In genomic region chr5:5421961-5422818, GRCh38 we compare ENCODE assay signal across 8 cellular contexts. TPM values are rescaled to one million over a fixed set of nuclear protein-coding genes. Genes with fewer than 3 reads are reported as not detected.
DNase-seq lines count a peak whose midpoint lies in the region; ATAC-seq and TF ChIP-seq lines count a peak whose summit lies in the region.

TSS of gene ICE1 (plus strand) at chr5:5422677. CDS start at chr5:5422916, 239 bp downstream.

- peaks cover 5% of the 10 kb centered on the region; the same call in 1 of the 2 replicates for H3F3A ChIP-seq in SU-DHL-6 (ENCODE audit: insufficient read depth)

- peaks cover 19% of the 10 kb centered on the region for H3K4me1 Mint-ChIP-seq in activated naive CD8-positive, alpha-beta T cell treated with anti-CD3 and anti-CD28 coated beads, Interleukin-2, amount 10 ng/mL, durations not matched to agents 7 days and 5 days

- ATAC-seq in HG02678 (IDR thresholded peaks at IDR 0.05; ENCODE audit: unreplicated experiment): peak; percentile 78
- ATAC-seq in activated naive CD8-positive, alpha-beta T cell treated with anti-CD3 and anti-CD28 coated beads, Interleukin-2, amount 10 ng/mL, durations not matched to agents 7 days and 5 days (ENCODE audit: low read depth): peak; percentile 93

- H3K4me1 ChIP-seq in ovary (ENCODE audit: insufficient read depth): peaks cover 17% of the 10 kb centered on the region
- peaks cover 24 to 28% of the 10 kb centered on the region in 2 donors for H3K4me1 ChIP-seq in thyroid gland

- peak within 1 kb of the TSS; percentile 96 for H3K4me3 Mint-ChIP-seq in activated naive CD8-positive, alpha-beta T cell treated with anti-CD3 and anti-CD28 coated beads, Interleukin-2, amount 10 ng/mL, durations not matched to agents 7 days and 5 days

- H3K27me3 ChIP-seq in SU-DHL-6 (ENCODE audit: low read length) (no peaks in the 10 kb centered on the region), ovary (no peaks in the 10 kb centered on the region), thyroid gland (no peaks in the 10 kb centered on the region)

- DNase-seq in NCI-H128 (lab: John Stamatoyannopoulos, UW; ENCODE audit: unreplicated experiment): peak; percentile 98
- DNase-seq in activated naive CD8-positive, alpha-beta T cell treated with anti-CD3 and anti-CD28 coated beads, Interleukin-2, amount 10 ng/mL, durations not matched to agents 7 days and 5 days: peak; percentile 92
- DNase-seq in head of caudate nucleus: peak; percentile 95 to 99 (median 98)
- DNase-seq in ovary: peak; percentile 97 to 98 (median 97)
- peak; percentile 98 for DNase-seq in thyroid gland

- no peaks in the 10 kb centered on the region for H3K9me3 Mint-ChIP-seq in activated naive CD8-positive, alpha-beta T cell treated with anti-CD3 and anti-CD28 coated beads, Interleukin-2, amount 10 ng/mL, durations not matched to agents 7 days and 5 days

- WGBS in ovary, 3 donors: 0 to 1% (median 0%) methylated on average over 56 to 71 of the region's 71 CpGs
- 0 to 1% methylated on average over 27 to 44 of the region's 71 CpGs for WGBS in thyroid gland, 2 donors

- H3K27ac ChIP-seq in SU-DHL-6 (ENCODE audit: low read depth, low read length): peak within 1 kb of the TSS; percentile 80
- H3K27ac ChIP-seq in ovary: peak within 1 kb of the TSS; percentile 99 to 100
- peak within 1 kb of the TSS; percentile 95 to 99 (median 97) for H3K27ac ChIP-seq in thyroid gland

- H3K36me3 Mint-ChIP-seq in activated naive CD8-positive, alpha-beta T cell treated with anti-CD3 and anti-CD28 coated beads, Interleukin-2, amount 10 ng/mL, durations not matched to agents 7 days and 5 days: peaks cover 7% of the 10 kb centered on the region

- POLR2A ChIA-PET in activated naive CD8-positive, alpha-beta T cell treated with anti-CD3 and anti-CD28 coated beads, Interleukin-2, amount 10 ng/mL, durations not matched to agents 7 days and 5 days (lab: Charles Lee): interaction anchor here (0.6 to 1.8 kb wide), 10 partner anchors 9 to 1291 kb away, joined by 3 to 9 read pairs (median 4); partner anchors contain the start of genes MED10, NSUN2, SRD5A1 and TENT4A

- H3K9me2 ChIP-seq in SU-DHL-6 (replicated peaks; ENCODE audit: insufficient read depth, low read length): no peaks in the 10 kb centered on the region

- H3K36me3 ChIP-seq in SU-DHL-6 (ENCODE audit: low read length) (no peaks in the 10 kb centered on the region), ovary (no peaks in the 10 kb centered on the region), thyroid gland (no peaks in the 10 kb centered on the region)

- H3K4me2 ChIP-seq in SU-DHL-6 (ENCODE audit: low read depth, low read length, poor library complexity, severe bottlenecking): peak within 1 kb of the TSS; percentile 75

- H4K20me1 ChIP-seq in SU-DHL-6 (ENCODE audit: low read depth, low read length): peaks cover 5% of the 10 kb centered on the region; the same call in 1 of the 2 replicates

- intact Hi-C loops in head of caudate nucleus (cut with DNase I): loop anchor here (5.0 kb wide), 1 partner anchor 545 kb away; no protein-coding TSS in a partner anchor
- intact Hi-C loops in ovary (cut with DNase I): loop anchor here in 1 of 4 donors (5.0 kb wide), 1 partner anchor 540 kb away; no protein-coding TSS in a partner anchor
- intact Hi-C loops in thyroid gland (cut with DNase I): no loop called here

- H3K4me3 ChIP-seq in SU-DHL-6 (ENCODE audit: insufficient read depth, low read length, poor library complexity, severe bottlenecking): peak within 1 kb of the TSS; percentile 66
- peak within 1 kb of the TSS; percentile 75 for H3K4me3 ChIP-seq in ovary
- peak within 1 kb of the TSS; percentile 82 to 98 (median 94) for H3K4me3 ChIP-seq in thyroid gland (replicated peaks in 1 of 3)

- peak within 1 kb of the TSS; percentile 96 for H3K27ac Mint-ChIP-seq in activated naive CD8-positive, alpha-beta T cell treated with anti-CD3 and anti-CD28 coated beads, Interleukin-2, amount 10 ng/mL, durations not matched to agents 7 days and 5 days

- no peaks in the 10 kb centered on the region for H3K9me3 ChIP-seq in SU-DHL-6 (ENCODE audit: insufficient read depth, low read length)
- no peaks in the 10 kb centered on the region for H3K9me3 ChIP-seq in ovary
- H3K9me3 ChIP-seq in thyroid gland: no peaks in the 10 kb centered on the region

- peak within 1 kb of the TSS; percentile 58 for H2AFZ ChIP-seq in SU-DHL-6 (ENCODE audit: low read depth, low read length, severe bottlenecking)

- TF ChIP-seq POLR2A in GM10847 (IDR thresholded peaks at IDR 0.05; ENCODE audit: extremely low read depth, insufficient read length): peak; percentile 82
- TF ChIP-seq POLR2A in ovary (IDR thresholded peaks at IDR 0.05): peak; percentile 76
- peak in 1 of 2 donors; percentile 82 for TF ChIP-seq POLR2A in thyroid gland (IDR thresholded peaks at IDR 0.05)

- peaks cover 44% of the 10 kb centered on the region for H3K79me2 ChIP-seq in SU-DHL-6 (ENCODE audit: insufficient read depth, low read length)

- TF ChIP-seq EP300 in ovary (IDR thresholded peaks at IDR 0.05): peak; percentile 31

- no peak for TF ChIP-seq CTCF in SU-DHL-6 (IDR thresholded peaks at IDR 0.05; ENCODE audit: insufficient read depth, low read length, poor library complexity, severe bottlenecking)
- peak in 1 of 3 donors; percentile 4 for TF ChIP-seq CTCF in ovary (IDR thresholded peaks at IDR 0.05)
- peak in 1 of 6 experiments; percentile 15 for TF ChIP-seq CTCF in thyroid gland (IDR thresholded peaks at IDR 0.05)

- H3K9ac ChIP-seq in SU-DHL-6 (ENCODE audit: low read length): peak within 1 kb of the TSS; percentile 84

- H3K27me3 Mint-ChIP-seq in activated naive CD8-positive, alpha-beta T cell treated with anti-CD3 and anti-CD28 coated beads, Interleukin-2, amount 10 ng/mL, durations not matched to agents 7 days and 5 days: no peaks in the 10 kb centered on the region

RNA-seq across cellular contexts. Expression of gene ICE1, which starts in this region (rescaled TPM):
- 10 to 100 TPM; 33.0 to 34.5 TPM for total RNA-seq in activated naive CD8-positive, alpha-beta T cell treated with anti-CD3 and anti-CD28 coated beads, Interleukin-2, amount 10 ng/mL, durations not matched to agents 7 days and 5 days
- total RNA-seq in ovary (10 to 100 TPM; 22.7 to 38.0 (median 30.7) TPM), thyroid gland (10 to 100 TPM; 36.7 to 71.8 (median 41.6) TPM)
- 10 to 100 TPM; 10.7 to 18.6 TPM for polyA plus RNA-seq in ovary

Comparison
In these comparisons a context has a peak if more than half of its experiments do, and no peak if none do; other contexts are left out.
1. Peak in every context shown above with its lines: DNase-seq, ATAC-seq, H3K4me3 ChIP-seq and H3K27ac ChIP-seq.